ENCODE assay signal across 12 cellular contexts in the genomic region with DNA sequence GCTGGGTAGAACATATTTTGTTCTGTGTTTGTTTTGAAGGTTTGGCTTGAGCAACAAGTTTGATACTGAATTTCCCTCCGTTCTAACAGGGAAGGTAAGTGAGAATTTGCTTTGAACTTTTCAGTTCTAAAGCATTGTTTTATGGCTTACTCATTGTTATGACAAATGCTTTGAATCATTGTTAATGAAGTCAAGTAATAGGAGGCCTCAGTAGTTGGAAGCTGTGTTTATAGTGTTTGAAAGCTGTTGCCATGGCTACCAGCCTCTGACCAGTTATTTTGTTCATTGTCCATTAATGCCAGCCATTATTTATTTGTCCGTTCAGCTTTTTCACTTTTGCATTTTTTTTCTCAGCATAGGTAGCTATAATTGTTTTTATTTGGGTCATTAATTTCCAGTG. TPM values are rescaled to one million over a fixed set of nuclear protein-coding genes. Genes with fewer than 3 reads are reported as not detected.
A peak's percentile ranks its signal among the peaks of the same experiment; 100 is the strongest.
DNase-seq lines count a peak whose midpoint lies in the region; ATAC-seq, FAIRE-seq and TF ChIP-seq lines count a peak whose summit lies in the region.
"Had no signal": no experiment of that assay in that cellular context is flagged by ENCODE, and none has a peak within 500 bp of the region (broad histone marks: within the 10 kb centered on the region; RNA-seq: fewer than 3 reads in every experiment).

No MANE protein-coding gene starts in this region.

- no peak overlapping the region for H3K27ac Mint-ChIP-seq in activated CD4-positive, alpha-beta T cell treated with anti-CD3 and anti-CD28 coated beads, Interleukin-2, amount 10 ng/mL, durations not matched to agents 24 days and 14 days

- H3K27me3 Mint-ChIP-seq in activated CD4-positive, alpha-beta T cell treated with anti-CD3 and anti-CD28 coated beads, Interleukin-2, amount 10 ng/mL, durations not matched to agents 24 days and 14 days: no peaks in the 10 kb centered on the region

- H3K36me3 ChIP-seq in hepatocyte (replicated peaks; ENCODE audit: insufficient read depth, low read depth): no peaks in the 10 kb centered on the region

- no peak for TF ChIP-seq CTCF in RWPE1 (conservative IDR thresholded peaks at IDR 0.05; ENCODE audit: low read depth)
- no peak for TF ChIP-seq CTCF in hepatocyte (IDR thresholded peaks at IDR 0.05; ENCODE audit: poor library complexity)

- H3K79me2 ChIP-seq in hepatocyte: no peaks in the 10 kb centered on the region

- POLR2A ChIA-PET in RWPE1 (lab: Yijun Ruan, JAX; ENCODE audit: low non-redundant PET): no interaction called here
- POLR2A ChIA-PET in HEK293T (lab: Yijun Ruan, JAX): no interaction called here

- H3K9me2 ChIP-seq in hepatocyte (replicated peaks; ENCODE audit: insufficient read depth): no peaks in the 10 kb centered on the region

- no peaks in the 10 kb centered on the region for H4K20me1 ChIP-seq in hepatocyte (ENCODE audit: insufficient read depth, poor library complexity, severe bottlenecking)

- CTCF ChIA-PET in RWPE1 (lab: Yijun Ruan, JAX) (no interaction called here), HEK293T (lab: Yijun Ruan, JAX) (interaction anchor here (0.7 kb wide), 1 partner anchor 17 kb away, joined by 4 read pairs; no protein-coding TSS in a partner anchor)

- H3K27me3 ChIP-seq in hepatocyte: no peaks in the 10 kb centered on the region

- peaks cover 4% of the 10 kb centered on the region for H3K36me3 Mint-ChIP-seq in activated CD4-positive, alpha-beta T cell treated with anti-CD3 and anti-CD28 coated beads, Interleukin-2, amount 10 ng/mL, durations not matched to agents 24 days and 14 days (ENCODE audit: low read depth)

- no peak overlapping the region for H3K4me2 ChIP-seq in hepatocyte

- intact Hi-C loops in activated CD4-positive, alpha-beta T cell treated with anti-CD3 and anti-CD28 coated beads, Interleukin-2, amount 10 ng/mL, durations not matched to agents 24 days and 14 days (cut with micrococcal nuclease): no loop called here

- WGBS in hepatocyte (ENCODE audit: low lambda C conversion rate, missing lambda C conversion rate): 52% methylated on average over 2 of the region's 2 CpGs

- H3K9me3 Mint-ChIP-seq in activated CD4-positive, alpha-beta T cell treated with anti-CD3 and anti-CD28 coated beads, Interleukin-2, amount 10 ng/mL, durations not matched to agents 24 days and 14 days: peaks cover 8% of the 10 kb centered on the region

- no peak for TF ChIP-seq POLR2A in GM12892 (IDR thresholded peaks at IDR 0.05; ENCODE audit: low read depth, low read length)

- DNase-seq in GM12892 (ENCODE audit: insufficient read length) (no peak), RWPE1 (ENCODE audit: low spot score) (peak; percentile 50), fibroblast of peridontal ligament (ENCODE audit: extremely low read depth) (peak; percentile 61), retina (peak; percentile 29), hepatocyte (ENCODE audit: low spot score) (no peak), HEK293T (ENCODE audit: extremely low spot score) (no peak)
- DNase-seq in activated CD4-positive, alpha-beta T cell treated with anti-CD3 and anti-CD28 coated beads, Interleukin-2, amount 10 ng/mL, durations not matched to agents 24 days and 14 days: no peak
- DNase-seq: activated CD4-positive, alpha-beta T cell treated with anti-CD3 and anti-CD28 coated beads for 48 hours; hippocampal formation; occipital lobe had no signal

- no peak overlapping the region for H3K27ac ChIP-seq in RWPE1
- H3K27ac ChIP-seq in hepatocyte: no peak overlapping the region

- no peak overlapping the region for H2AFZ ChIP-seq in hepatocyte

- FAIRE-seq in GM12892 (lab: Jason Lieb, UNC): peak; percentile 44

- H3K4me1 Mint-ChIP-seq in activated CD4-positive, alpha-beta T cell treated with anti-CD3 and anti-CD28 coated beads, Interleukin-2, amount 10 ng/mL, durations not matched to agents 24 days and 14 days: peaks cover 3% of the 10 kb centered on the region

- H3K4me3 Mint-ChIP-seq in activated CD4-positive, alpha-beta T cell treated with anti-CD3 and anti-CD28 coated beads, Interleukin-2, amount 10 ng/mL, durations not matched to agents 24 days and 14 days: no peak overlapping the region

- no peaks in the 10 kb centered on the region for H3K4me1 ChIP-seq in hepatocyte (ENCODE audit: insufficient read depth)

- no peak for ATAC-seq in HG03159 (IDR thresholded peaks at IDR 0.05; ENCODE audit: unreplicated experiment)
- ATAC-seq: Right ventricle myocardium inferior had no signal

- H3K9me3 ChIP-seq in hepatocyte (ENCODE audit: low read depth): no peaks in the 10 kb centered on the region

- no peak overlapping the region for H3K4me3 ChIP-seq in hepatocyte

TF ChIP-seq in HEK293T, 16 proteins besides CTCF, POLR2A, EP300 and RAD21:
- TF ChIP-seq CTBP1 (IDR thresholded peaks at IDR 0.05; ENCODE audit: borderline replicate concordance) (no peak), HDGF (IDR thresholded peaks at IDR 0.05; ENCODE audit: borderline replicate concordance) (no peak), FOXA1 (IDR thresholded peaks at IDR 0.05) (no peak)
TF ChIP-seq in HEK293T: peak in this region for 0.

RNA-seq across cellular contexts. Expression of a gene that starts 14.4 kb away (rescaled TPM):
- 5.2 TPM for polyA plus RNA-seq in GM12892 (2012; ENCODE audit: missing spikeins)
- total RNA-seq in hepatocyte: 15.9 and 16.9 TPM in 2 replicates
- polyA plus RNA-seq in hepatocyte: 1.3 and 2.1 TPM in 2 replicates
- 4.8 and 5.4 TPM in 2 replicates for total RNA-seq in activated CD4-positive, alpha-beta T cell treated with anti-CD3 and anti-CD28 coated beads, Interleukin-2, amount 10 ng/mL, durations not matched to agents 24 days and 14 days

Comparison
In these comparisons a context has a peak if more than half of its experiments do, and no peak if none do; other contexts are left out.
1. DNase-seq: peak in RWPE1 (single experiment), fibroblast of peridontal ligament (single experiment) and retina (single experiment); none in GM12892 (single experiment), hepatocyte (single experiment), activated CD4-positive, alpha-beta T cell treated with anti-CD3 and anti-CD28 coated beads, Interleukin-2, amount 10 ng/mL, durations not matched to agents 24 days and 14 days (single experiment) and HEK293T (single experiment).